ENCODE assay signal across 22 cellular contexts in genomic region chr12:123643911-123644310, GRCh38. TPM values are rescaled to one million over a fixed set of nuclear protein-coding genes. Genes with fewer than 3 reads are reported as not detected.
DNase-seq lines count a peak whose midpoint lies in the region; ATAC-seq and TF ChIP-seq lines count a peak whose summit lies in the region.
"Had no signal": no experiment of that assay in that cellular context is flagged by ENCODE, and none has a peak within 500 bp of the region (broad histone marks: within the 10 kb centered on the region; RNA-seq: fewer than 3 reads in every experiment).

No MANE protein-coding gene starts in this region.

- peaks cover 88% of the 10 kb centered on the region for H3K36me3 Mint-ChIP-seq in MCF 10A (ENCODE audit: insufficient read depth, unreplicated experiment)

- WGBS in body of pancreas, 2 donors: 79 to 88% methylated on average over 7 of the region's 7 CpGs

- ATAC-seq in lower lobe of right lung (peak in 1 of 2 donors; percentile 76), body of pancreas (no peak)

- CTCF ChIA-PET in MCF 10A (lab: Yijun Ruan, JAX): no interaction called here

- no peaks in the 10 kb centered on the region for H3K36me3 ChIP-seq in breast epithelium
- H3K36me3 ChIP-seq in lower lobe of right lung: peaks cover 75% of the 10 kb centered on the region
- H3K36me3 ChIP-seq in body of pancreas (replicated peaks in 1 of 2; ENCODE audit: insufficient read depth in 1 of 2, low read depth in 2 of 2): peaks cover 0 to 11% of the 10 kb centered on the region in 2 donors

- no peak overlapping the region for H3K4me3 Mint-ChIP-seq in MCF 10A (ENCODE audit: unreplicated experiment)
- H3K4me3 Mint-ChIP-seq: B cell; CD4-positive, alpha-beta T cell; CD8-positive, alpha-beta memory T cell had no signal

- BruUV-seq in MCF 10A (replicated peaks; lab: Mats Ljungman, UMichigan): no TSS peak

- H3K9me3 Mint-ChIP-seq in MCF 10A (ENCODE audit: unreplicated experiment): no peaks in the 10 kb centered on the region
- H3K9me3 Mint-ChIP-seq: CD4-positive, alpha-beta T cell; CD8-positive, alpha-beta memory T cell had no signal

- no peaks in the 10 kb centered on the region for H3K27me3 ChIP-seq in breast epithelium
- no peaks in the 10 kb centered on the region for H3K27me3 ChIP-seq in lower lobe of right lung (ENCODE audit: low read depth)
- H3K27me3 ChIP-seq in body of pancreas: no peaks in the 10 kb centered on the region
- H3K27me3 ChIP-seq: BLaER1 had no signal

- no peaks in the 10 kb centered on the region for H3K4me1 Mint-ChIP-seq in MCF 10A (ENCODE audit: insufficient read depth, unreplicated experiment)
- H3K4me1 Mint-ChIP-seq: B cell had no signal

- H3K4me3 ChIP-seq in breast epithelium: no peak overlapping the region
- H3K4me3 ChIP-seq in epithelial cell of esophagus (ENCODE audit: low read length): no peak overlapping the region
- no peak overlapping the region for H3K4me3 ChIP-seq in lower lobe of right lung
- H3K4me3 ChIP-seq in body of pancreas: no peak overlapping the region
- H3K4me3 ChIP-seq: BLaER1, GM23248 had no signal

- peak overlapping the region; percentile 59 for H3K27ac Mint-ChIP-seq in MCF 10A (ENCODE audit: low read depth, unreplicated experiment)
- H3K27ac Mint-ChIP-seq: B cell; CD4-positive, alpha-beta T cell had no signal

- intact Hi-C loops in MCF 10A (cut with micrococcal nuclease) (no loop called here), breast epithelium (cut with DNase I; ENCODE audit: low total_unique reads) (no loop called here), lower lobe of right lung (cut with DNase I) (no loop called here), body of pancreas (cut with DNase I) (no loop called here)

- no peaks in the 10 kb centered on the region for H3K9me3 ChIP-seq in breast epithelium
- H3K9me3 ChIP-seq in lower lobe of right lung: no peaks in the 10 kb centered on the region
- H3K9me3 ChIP-seq in body of pancreas: no peaks in the 10 kb centered on the region
- H3K9me3 ChIP-seq: BLaER1 had no signal

- POLR2A ChIA-PET in MCF 10A (lab: Yijun Ruan, JAX): interaction anchor here (0.7 to 1.6 kb wide), 2 partner anchors 30 to 42 kb away, joined by 3 to 6 read pairs; partner anchors contain the start of gene DDX55

- TF ChIP-seq POLR2A in breast epithelium (IDR thresholded peaks at IDR 0.05): no peak
- TF ChIP-seq POLR2A in body of pancreas (IDR thresholded peaks at IDR 0.05): no peak

- TF ChIP-seq CTCF in MCF 10A (IDR thresholded peaks at IDR 0.05; ENCODE audit: unreplicated experiment) (no peak), breast epithelium (IDR thresholded peaks at IDR 0.05) (no peak), epithelial cell of esophagus (IDR thresholded peaks at IDR 0.05; ENCODE audit: insufficient read depth, low read depth, low read length, missing control alignments) (no peak), lower lobe of right lung (IDR thresholded peaks at IDR 0.05) (no peak), body of pancreas (IDR thresholded peaks at IDR 0.05) (no peak)

- H3K4me1 ChIP-seq in breast epithelium (no peaks in the 10 kb centered on the region), lower lobe of right lung (no peaks in the 10 kb centered on the region), body of pancreas (no peaks in the 10 kb centered on the region)
- H3K4me1 ChIP-seq: BLaER1 had no signal

- H3K27me3 Mint-ChIP-seq in MCF 10A (ENCODE audit: insufficient read depth, unreplicated experiment): no peaks in the 10 kb centered on the region
- H3K27me3 Mint-ChIP-seq: B cell; CD4-positive, alpha-beta T cell; CD8-positive, alpha-beta memory T cell had no signal

- no peak for DNase-seq in MCF 10A (ENCODE audit: unreplicated experiment)
- no peak for DNase-seq in breast epithelium (ENCODE audit: low spot score in 2 of 2)
- peak; percentile 16 for DNase-seq in epithelial cell of esophagus (ENCODE audit: low read depth)
- no peak for DNase-seq in lower lobe of right lung
- DNase-seq in body of pancreas: no peak
- DNase-seq in NCI-H226: no peak
- DNase-seq in NCI-H187 (lab: John Stamatoyannopoulos, UW): no peak
- DNase-seq in CD1c-positive myeloid dendritic cell (ENCODE audit: extremely low spot score): no peak
- DNase-seq: Calu3; CD4-positive, alpha-beta T cell; CD8-positive, alpha-beta memory T cell; COR-L47; DMS53; DMS79 treated with DMSO at 0.1 percent for 48 hours; GF-D8; GM23248; H7; HCEC 1CT had no signal

- H3K27ac ChIP-seq in breast epithelium: no peak overlapping the region
- peak overlapping the region; percentile 13 for H3K27ac ChIP-seq in lower lobe of right lung
- H3K27ac ChIP-seq in body of pancreas: no peak overlapping the region
- H3K27ac ChIP-seq: 22Rv1, BLaER1, C4-2B, GM23248 had no signal

RNA-seq across cellular contexts. Expression of gene GTF2H3, which starts 10.3 kb away (rescaled TPM):
- total RNA-seq in MCF 10A (2022) (76.9 and 85.0 TPM in 2 replicates), breast epithelium (10 to 100 TPM; 13.0 to 28.1 (median 23.3) TPM), lower lobe of right lung (25.5 TPM), body of pancreas (10 to 100 TPM in 1 of 2 donors, 1 to 10 TPM in 1; 8.6 to 16.2 TPM)

RNA-seq across cellular contexts. Expression of gene EIF2B1, which starts 10.4 kb away (rescaled TPM):
- total RNA-seq in MCF 10A (2022) (38.9 and 47.3 TPM in 2 replicates), breast epithelium (100 to 1,000 TPM; 133 to 162 (median 147) TPM), lower lobe of right lung (41.4 TPM), body of pancreas (100 to 1,000 TPM in 1 of 2 donors, 10 to 100 TPM in 1; 58.9 to 182 TPM)

RNA-seq across cellular contexts. Expression of gene TCTN2, which starts 27.0 kb away (rescaled TPM):
- total RNA-seq in MCF 10A (2022) (5.0 and 9.4 TPM in 2 replicates), breast epithelium (10 to 100 TPM; 11.5 to 22.2 (median 13.1) TPM), lower lobe of right lung (14.5 TPM), body of pancreas (1 to 10 TPM; 5.3 to 9.9 TPM)

RNA-seq across cellular contexts. Expression of gene DDX55, which starts 42.0 kb away (rescaled TPM):
- total RNA-seq in MCF 10A (2022): 28.4 and 30.5 TPM in 2 replicates
- total RNA-seq in breast epithelium: 10 to 100 TPM; 17.3 to 36.4 (median 19.7) TPM
- 20.5 TPM for total RNA-seq in lower lobe of right lung
- total RNA-seq in body of pancreas: 10 to 100 TPM; 16.1 to 30.3 TPM

RNA-seq across cellular contexts. Expression of gene TMED2, which starts 59.6 kb away (rescaled TPM):
- total RNA-seq in MCF 10A (2022) (302 and 327 TPM in 2 replicates), breast epithelium (100 to 1,000 TPM; 137 to 153 (median 152) TPM), lower lobe of right lung (195 TPM), body of pancreas (100 to 1,000 TPM in 1 of 2 donors, 10 to 100 TPM in 1; 89.7 to 127 TPM)
